Comparison of ENCODE assay signal across 8 cellular contexts in genomic region chr13:24580315-24580714, GRCh38.
DNase-seq lines count a peak whose midpoint lies in the region; ATAC-seq, FAIRE-seq and TF ChIP-seq lines count a peak whose summit lies in the region.
"Not testable (repeated sequence)": the region's sequence is repeated elsewhere in the genome, so short reads cannot be mapped to it uniquely, and the experiment has no call there.

No MANE protein-coding gene starts in this region.

- H3K79me2 ChIP-seq in parathyroid adenoma: not testable (repeated sequence)

- peak overlapping the region; percentile 32; the same call in 2 of the 3 replicates for H3K4me3 ChIP-seq in A549
- not testable (repeated sequence) for H3K4me3 ChIP-seq in NT2/D1 (ENCODE audit: insufficient read length, low read depth); endodermal cell (ENCODE audit: low read length); parathyroid adenoma (ENCODE audit: low read depth, low read length)

- H3K27ac Mint-ChIP-seq in activated CD4-positive, alpha-beta memory T cell treated with anti-CD3 and anti-CD28 coated beads, Interleukin-2, amount 10 ng/mL, durations not matched to agents 7 days and 5 days: peak overlapping the region; percentile 61
- peak overlapping the region; percentile 89 for H3K27ac Mint-ChIP-seq in endodermal cell
- not testable (repeated sequence) for H3K27ac Mint-ChIP-seq in immature natural killer cell

- not testable (repeated sequence) for H3K4me1 ChIP-seq in A549; NT2/D1 (ENCODE audit: insufficient read depth, insufficient read length); endodermal cell (ENCODE audit: control insufficient read depth, insufficient read depth, low read length); parathyroid adenoma

- peak in 1 of 2 experiments; percentile 34; a peak in 2 of 6 replicates for ATAC-seq in A549

- TF ChIP-seq POLR2A in A549 (IDR thresholded peaks at IDR 0.05; ENCODE audit: low read length): not testable (repeated sequence)

- DNase-seq in A549 (ENCODE audit: low read depth in 1 of 2, low spot score in 1 of 2) (peak in 1 of 2 experiments; percentile 22), G401 (ENCODE audit: low spot score) (peak; percentile 4), KBM-7 (peak; percentile 59), NT2/D1 (ENCODE audit: low read depth, low spot score) (peak; percentile 15), endodermal cell (peak; percentile 68), immature natural killer cell (peak; percentile 28 to 47 (median 44))
- DNase-seq in activated CD4-positive, alpha-beta memory T cell treated with anti-CD3 and anti-CD28 coated beads, Interleukin-2, amount 10 ng/mL, durations not matched to agents 7 days and 5 days: peak; percentile 39

- H3K9me3 ChIP-seq in A549; NT2/D1 (ENCODE audit: insufficient read depth, low read length); endodermal cell (ENCODE audit: control insufficient read depth, low read length); parathyroid adenoma (ENCODE audit: control insufficient read depth, low read length): not testable (repeated sequence)

- H3K4me3 Mint-ChIP-seq in activated CD4-positive, alpha-beta memory T cell treated with anti-CD3 and anti-CD28 coated beads, Interleukin-2, amount 10 ng/mL, durations not matched to agents 7 days and 5 days: peak overlapping the region; percentile 75
- H3K4me3 Mint-ChIP-seq in endodermal cell: peak overlapping the region; percentile 47
- H3K4me3 Mint-ChIP-seq in immature natural killer cell: not testable (repeated sequence)

- not testable (repeated sequence) for H2AFZ ChIP-seq in parathyroid adenoma

- peak overlapping the region; percentile 28; the same call in 2 of the 3 replicates for H3K4me2 ChIP-seq in A549
- H3K4me2 ChIP-seq in parathyroid adenoma (ENCODE audit: low read length): not testable (repeated sequence)

- H3K27me3 ChIP-seq in NT2/D1 (ENCODE audit: insufficient read depth, insufficient read length); endodermal cell (ENCODE audit: control insufficient read depth, insufficient read depth, low read length, poor library complexity, severe bottlenecking); parathyroid adenoma (ENCODE audit: control insufficient read depth, insufficient read depth, low read length): not testable (repeated sequence)

- not testable (repeated sequence) for H3K27ac ChIP-seq in A549; endodermal cell (ENCODE audit: low read depth, low read length); parathyroid adenoma

- TF ChIP-seq CTCF in A549 (IDR thresholded peaks at IDR 0.05) (peak; percentile 33), endodermal cell (conservative IDR thresholded peaks at IDR 0.05) (peak; percentile 74), parathyroid adenoma (IDR thresholded peaks at IDR 0.05) (peak; percentile 25)

- peak; percentile 20 to 34; a peak in 2 of 5 replicates for TF ChIP-seq RAD21 in A549 (conservative IDR thresholded peaks at IDR 0.05 in 1 of 2, IDR thresholded peaks at IDR 0.05 in 1 of 2)

- WGBS in A549 (ENCODE audit: missing lambda C conversion rate): no CpG with 5 or more reads among the region's 1 CpG
- WGBS in endodermal cell (ENCODE audit: insufficient coverage in 1 of 2, insufficient read length in 1 of 2), 2 experiments: no CpG with 5 or more reads among the region's 1 CpG

- peaks cover 11% of the 10 kb centered on the region for H3K9me3 Mint-ChIP-seq in activated CD4-positive, alpha-beta memory T cell treated with anti-CD3 and anti-CD28 coated beads, Interleukin-2, amount 10 ng/mL, durations not matched to agents 7 days and 5 days
- not testable (repeated sequence) for H3K9me3 Mint-ChIP-seq in endodermal cell
- peaks cover 4 to 12% (median 10%) of the 10 kb centered on the region in 6 donors for H3K9me3 Mint-ChIP-seq in immature natural killer cell

- H3K4me1 Mint-ChIP-seq in activated CD4-positive, alpha-beta memory T cell treated with anti-CD3 and anti-CD28 coated beads, Interleukin-2, amount 10 ng/mL, durations not matched to agents 7 days and 5 days: peaks cover 44% of the 10 kb centered on the region
- H3K4me1 Mint-ChIP-seq in endodermal cell, immature natural killer cell: not testable (repeated sequence)

- not testable (repeated sequence) for H3K27me3 Mint-ChIP-seq in activated CD4-positive, alpha-beta memory T cell treated with anti-CD3 and anti-CD28 coated beads, Interleukin-2, amount 10 ng/mL, durations not matched to agents 7 days and 5 days; endodermal cell (ENCODE audit: insufficient read depth); immature natural killer cell (ENCODE audit: low read depth in 3 of 3)

- H3K36me3 Mint-ChIP-seq in activated CD4-positive, alpha-beta memory T cell treated with anti-CD3 and anti-CD28 coated beads, Interleukin-2, amount 10 ng/mL, durations not matched to agents 7 days and 5 days (ENCODE audit: low read depth): peaks cover 12% of the 10 kb centered on the region
- H3K36me3 Mint-ChIP-seq in endodermal cell (ENCODE audit: low read depth); immature natural killer cell: not testable (repeated sequence)

- CTCF ChIA-PET in A549 (lab: Yijun Ruan, JAX): interaction anchor here (0.8 to 2.5 kb wide), 5 partner anchors 9 to 147 kb away, joined by 3 to 6 read pairs (median 3); no protein-coding TSS in a partner anchor
- CTCF ChIA-PET in activated CD4-positive, alpha-beta memory T cell treated with anti-CD3 and anti-CD28 coated beads, Interleukin-2, amount 10 ng/mL, durations not matched to agents 7 days and 5 days (lab: Charles Lee): interaction anchor here (1.5 to 4.1 kb wide), 7 partner anchors 26 to 147 kb away, joined by 3 to 24 read pairs (median 5); partner anchors contain the start of gene ATP12A

- FAIRE-seq in A549 (lab: Jason Lieb, UNC): not testable (repeated sequence)

- POLR2A ChIA-PET in A549 (lab: Yijun Ruan, JAX); activated CD4-positive, alpha-beta memory T cell treated with anti-CD3 and anti-CD28 coated beads, Interleukin-2, amount 10 ng/mL, durations not matched to agents 7 days and 5 days (lab: Charles Lee): not testable (repeated sequence)

- not testable (repeated sequence) for H3K9ac ChIP-seq in NT2/D1 (ENCODE audit: insufficient read length, low read depth); endodermal cell (ENCODE audit: extremely low read depth, low read length, poor library complexity, severe bottlenecking); parathyroid adenoma

- in situ Hi-C loops in G401 (cut with HindIII; ENCODE audit: low sequenced_read_pairs); KBM-7 (cut with MboI; ENCODE audit: low pct_unique_long_range_greater_than_20kb, low sequenced_read_pairs): not testable (repeated sequence)

- H3K36me3 ChIP-seq in NT2/D1 (ENCODE audit: insufficient read depth, insufficient read length, low read length); endodermal cell (ENCODE audit: control insufficient read depth, insufficient read depth, low read length); parathyroid adenoma (ENCODE audit: control insufficient read depth, insufficient read depth, low read length): not testable (repeated sequence)

- not testable (repeated sequence) for TF ChIP-seq EP300 in A549 (IDR thresholded peaks at IDR 0.05)
